Comparison of ENCODE assay signal across 30 cellular contexts in the genomic region with DNA sequence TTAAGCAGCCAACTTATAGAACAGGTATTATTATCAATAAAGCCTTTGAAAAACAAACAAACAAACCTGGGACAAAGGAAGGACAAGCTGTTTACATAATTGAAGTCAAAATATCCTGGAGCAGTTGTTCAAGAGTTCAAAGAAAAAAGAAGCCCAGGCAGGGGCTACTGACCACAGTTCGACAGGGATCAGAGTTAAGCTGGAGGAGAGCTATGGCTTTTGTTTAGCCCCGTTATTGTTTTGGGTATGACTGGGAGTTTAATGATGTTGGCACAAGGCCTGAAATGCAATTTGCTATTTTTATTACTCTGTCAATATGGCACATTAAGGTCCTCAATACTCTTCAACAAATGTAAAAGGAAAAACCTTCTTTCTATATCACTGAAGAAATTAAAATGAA.
DNase-seq lines count a peak whose midpoint lies in the region; ATAC-seq and TF ChIP-seq lines count a peak whose summit lies in the region.
"Had no signal": no experiment of that assay in that cellular context is flagged by ENCODE, and none has a peak within 500 bp of the region (broad histone marks: within the 10 kb centered on the region; RNA-seq: fewer than 3 reads in every experiment).

No MANE protein-coding gene starts in this region.

- H3K18ac ChIP-seq in neuronal stem cell (ENCODE audit: low read length), result no peak overlapping the region

- no peak overlapping the region for H4K91ac ChIP-seq in neuronal stem cell (ENCODE audit: low read depth, low read length, poor library complexity)

- H3K36me3 ChIP-seq in neuronal stem cell (replicated peaks in 1 of 2; ENCODE audit: control insufficient read depth in 2 of 2, insufficient read depth in 2 of 2, low read length in 2 of 2), result no peaks in the 10 kb centered on the region
- H3K36me3 ChIP-seq in gastroesophageal sphincter, result no peaks in the 10 kb centered on the region
- H3K36me3 ChIP-seq: colonic mucosa, WERI-Rb-1 had no signal

- H3K23ac ChIP-seq in neuronal stem cell (ENCODE audit: low read depth, low read length, poor library complexity), result no peak overlapping the region

- no peak overlapping the region for H2AK5ac ChIP-seq in neuronal stem cell (ENCODE audit: low read depth, low read length)

- no peak overlapping the region for H3K4me3 Mint-ChIP-seq in activated CD4-positive, alpha-beta memory T cell treated with anti-CD3 and anti-CD28 coated beads, Interleukin-2, amount 10 ng/mL, durations not matched to agents 7 days and 5 days
- H3K4me3 Mint-ChIP-seq: activated CD4-positive, alpha-beta T cell treated with anti-CD3 and anti-CD28 coated beads, Interleukin-2, amount 10 ng/mL, durations not matched to agents 24 days and 14 days; activated CD8-positive, alpha-beta memory T cell treated with anti-CD3 and anti-CD28 coated beads, Interleukin-2, amount 10 ng/mL, durations not matched to agents 7 days and 5 days; activated naive CD4-positive, alpha-beta T cell treated with anti-CD3 and anti-CD28 coated beads, Interleukin-2, amount 10 ng/mL, durations not matched to agents 7 days and 5 days; CD4-positive, alpha-beta memory T cell; effector memory CD8-positive, alpha-beta T cell; immature natural killer cell had no signal

- no peaks in the 10 kb centered on the region for H3K27me3 ChIP-seq in neuronal stem cell (ENCODE audit: control insufficient read depth in 3 of 3, insufficient read depth in 3 of 3, low read depth in 1 of 3, low read length in 3 of 3)
- no peaks in the 10 kb centered on the region for H3K27me3 ChIP-seq in gastroesophageal sphincter
- H3K27me3 ChIP-seq: colonic mucosa, foreskin keratinocyte had no signal

- H2BK15ac ChIP-seq in neuronal stem cell (ENCODE audit: low read length), result no peak overlapping the region

- no peak overlapping the region for H2BK120ac ChIP-seq in neuronal stem cell (ENCODE audit: low read depth, low read length)

- H3K4me1 Mint-ChIP-seq in activated CD4-positive, alpha-beta memory T cell treated with anti-CD3 and anti-CD28 coated beads, Interleukin-2, amount 10 ng/mL, durations not matched to agents 7 days and 5 days, result no peaks in the 10 kb centered on the region
- H3K4me1 Mint-ChIP-seq: activated CD4-positive, alpha-beta T cell treated with anti-CD3 and anti-CD28 coated beads, Interleukin-2, amount 10 ng/mL, durations not matched to agents 24 days and 14 days; activated CD8-positive, alpha-beta memory T cell treated with anti-CD3 and anti-CD28 coated beads, Interleukin-2, amount 10 ng/mL, durations not matched to agents 7 days and 5 days; activated naive CD4-positive, alpha-beta T cell treated with anti-CD3 and anti-CD28 coated beads, Interleukin-2, amount 10 ng/mL, durations not matched to agents 7 days and 5 days; CD4-positive, alpha-beta memory T cell; immature natural killer cell had no signal

- no peaks in the 10 kb centered on the region for H3K9me3 ChIP-seq in neuronal stem cell (replicated peaks in 1 of 2; ENCODE audit: control insufficient read depth in 2 of 2, insufficient read depth in 1 of 2, low read depth in 1 of 2, low read length in 2 of 2)
- H3K9me3 ChIP-seq in gastroesophageal sphincter, result no peaks in the 10 kb centered on the region
- H3K9me3 ChIP-seq: colonic mucosa had no signal

- TF ChIP-seq POLR2A in gastroesophageal sphincter (IDR thresholded peaks at IDR 0.05), result no peak

- H3K4ac ChIP-seq in neuronal stem cell (ENCODE audit: low read length), result no peak overlapping the region

- peak; percentile 18 for DNase-seq in DMS53 (lab: John Stamatoyannopoulos, UW)
- no peak for DNase-seq in DMS53 treated with DMSO at 0.1 percent for 48 hours (lab: John Stamatoyannopoulos, UW; ENCODE audit: unreplicated experiment)
- peak; percentile 39 for DNase-seq in NCI-H187 treated with DMSO at 0.1 percent for 48 hours (lab: John Stamatoyannopoulos, UW)
- DNase-seq in NCI-H446 (lab: John Stamatoyannopoulos, UW), result peak; percentile 32 to 66
- no peak for DNase-seq in neuronal stem cell (ENCODE audit: low spot score)
- DNase-seq in activated naive CD4-positive, alpha-beta T cell (lab: John Stamatoyannopoulos, UW), result no peak
- no peak for DNase-seq in activated CD4-positive, alpha-beta memory T cell treated with anti-CD3 and anti-CD28 coated beads, Interleukin-2, amount 10 ng/mL, durations not matched to agents 7 days and 5 days
- DNase-seq: 8988T; activated CD4-positive, alpha-beta T cell treated with anti-CD3 and anti-CD28 coated beads, Interleukin-2, amount 10 ng/mL, durations not matched to agents 24 days and 14 days; activated CD8-positive, alpha-beta memory T cell treated with anti-CD3 and anti-CD28 coated beads, Interleukin-2, amount 10 ng/mL, durations not matched to agents 7 days and 5 days; activated naive CD4-positive, alpha-beta T cell treated with anti-CD3 and anti-CD28 coated beads, Interleukin-2, amount 10 ng/mL, durations not matched to agents 7 days and 5 days; amygdala; CD4-positive, alpha-beta memory T cell; colonic mucosa; effector memory CD8-positive, alpha-beta T cell; EL; foreskin keratinocyte; hippocampal formation; immature natural killer cell; mesenchymal stem cell; NCI-H526; occipital lobe; retina; stimulated activated CD4-positive, alpha-beta T cell treated with anti-CD3 and anti-CD28 coated beads, Interleukin-2, amount 100 ng/mL, for 24 hours; T-helper 9 cell; WERI-Rb-1 had no signal

- POLR2A ChIA-PET in activated CD4-positive, alpha-beta memory T cell treated with anti-CD3 and anti-CD28 coated beads, Interleukin-2, amount 10 ng/mL, durations not matched to agents 7 days and 5 days (lab: Charles Lee), result no interaction called here

- no peaks in the 10 kb centered on the region for H3K27me3 Mint-ChIP-seq in activated CD4-positive, alpha-beta memory T cell treated with anti-CD3 and anti-CD28 coated beads, Interleukin-2, amount 10 ng/mL, durations not matched to agents 7 days and 5 days
- H3K27me3 Mint-ChIP-seq: activated CD4-positive, alpha-beta T cell treated with anti-CD3 and anti-CD28 coated beads, Interleukin-2, amount 10 ng/mL, durations not matched to agents 24 days and 14 days; activated CD8-positive, alpha-beta memory T cell treated with anti-CD3 and anti-CD28 coated beads, Interleukin-2, amount 10 ng/mL, durations not matched to agents 7 days and 5 days; activated naive CD4-positive, alpha-beta T cell treated with anti-CD3 and anti-CD28 coated beads, Interleukin-2, amount 10 ng/mL, durations not matched to agents 7 days and 5 days; CD4-positive, alpha-beta memory T cell; effector memory CD8-positive, alpha-beta T cell had no signal

- no peak overlapping the region for H3K27ac Mint-ChIP-seq in activated CD4-positive, alpha-beta memory T cell treated with anti-CD3 and anti-CD28 coated beads, Interleukin-2, amount 10 ng/mL, durations not matched to agents 7 days and 5 days
- H3K27ac Mint-ChIP-seq: activated CD4-positive, alpha-beta T cell treated with anti-CD3 and anti-CD28 coated beads, Interleukin-2, amount 10 ng/mL, durations not matched to agents 24 days and 14 days; activated CD8-positive, alpha-beta memory T cell treated with anti-CD3 and anti-CD28 coated beads, Interleukin-2, amount 10 ng/mL, durations not matched to agents 7 days and 5 days; activated naive CD4-positive, alpha-beta T cell treated with anti-CD3 and anti-CD28 coated beads, Interleukin-2, amount 10 ng/mL, durations not matched to agents 7 days and 5 days; CD4-positive, alpha-beta memory T cell; effector memory CD8-positive, alpha-beta T cell; immature natural killer cell had no signal

- H2AFZ ChIP-seq in neuronal stem cell (ENCODE audit: low read length), result peak overlapping the region; percentile 41

- no peak overlapping the region for H3K14ac ChIP-seq in neuronal stem cell (ENCODE audit: low read length)

- H2BK5ac ChIP-seq in neuronal stem cell (ENCODE audit: low read length), result no peak overlapping the region

- H3K4me3 ChIP-seq in neuronal stem cell (ENCODE audit: low read length in 2 of 2) (no peak overlapping the region), gastroesophageal sphincter (no peak overlapping the region)
- H3K4me3 ChIP-seq: colonic mucosa, smooth muscle cell had no signal

- no peaks in the 10 kb centered on the region for H3K36me3 Mint-ChIP-seq in activated CD4-positive, alpha-beta memory T cell treated with anti-CD3 and anti-CD28 coated beads, Interleukin-2, amount 10 ng/mL, durations not matched to agents 7 days and 5 days (ENCODE audit: low read depth)
- H3K36me3 Mint-ChIP-seq: activated CD8-positive, alpha-beta memory T cell treated with anti-CD3 and anti-CD28 coated beads, Interleukin-2, amount 10 ng/mL, durations not matched to agents 7 days and 5 days; activated naive CD4-positive, alpha-beta T cell treated with anti-CD3 and anti-CD28 coated beads, Interleukin-2, amount 10 ng/mL, durations not matched to agents 7 days and 5 days; CD4-positive, alpha-beta memory T cell; immature natural killer cell had no signal

- CTCF ChIA-PET in activated CD4-positive, alpha-beta memory T cell treated with anti-CD3 and anti-CD28 coated beads, Interleukin-2, amount 10 ng/mL, durations not matched to agents 7 days and 5 days (lab: Charles Lee), result no interaction called here

- H3K4me1 ChIP-seq in neuronal stem cell (ENCODE audit: control insufficient read depth in 2 of 2, insufficient read depth in 1 of 2, low read depth in 1 of 2, low read length in 2 of 2), result no peaks in the 10 kb centered on the region
- no peaks in the 10 kb centered on the region for H3K4me1 ChIP-seq in gastroesophageal sphincter
- H3K4me1 ChIP-seq: colonic mucosa, foreskin keratinocyte had no signal

- no peak overlapping the region for H3K4me2 ChIP-seq in neuronal stem cell (ENCODE audit: insufficient read depth, low read length, poor library complexity, severe bottlenecking)
- H3K4me2 ChIP-seq: smooth muscle cell had no signal

- ATAC-seq in gastroesophageal sphincter, result no peak
- ATAC-seq: activated CD8-positive, alpha-beta memory T cell treated with anti-CD3 and anti-CD28 coated beads, Interleukin-2, amount 10 ng/mL, durations not matched to agents 7 days and 5 days; effector memory CD8-positive, alpha-beta T cell; esophagus mucosa; foreskin keratinocyte had no signal

- H3K9me3 Mint-ChIP-seq in activated CD4-positive, alpha-beta memory T cell treated with anti-CD3 and anti-CD28 coated beads, Interleukin-2, amount 10 ng/mL, durations not matched to agents 7 days and 5 days, result no peaks in the 10 kb centered on the region
- H3K9me3 Mint-ChIP-seq: activated CD4-positive, alpha-beta T cell treated with anti-CD3 and anti-CD28 coated beads, Interleukin-2, amount 10 ng/mL, durations not matched to agents 24 days and 14 days; activated naive CD4-positive, alpha-beta T cell treated with anti-CD3 and anti-CD28 coated beads, Interleukin-2, amount 10 ng/mL, durations not matched to agents 7 days and 5 days; effector memory CD8-positive, alpha-beta T cell had no signal

- WGBS in neuronal stem cell (ENCODE audit: extremely low coverage in 2 of 2, insufficient read length in 2 of 2, insufficient replicate concordance in 1 of 2), 2 donors, result no CpG with 5 or more reads among the region's 2 CpGs
- WGBS in gastroesophageal sphincter (ENCODE audit: low coverage in 1 of 2), 2 donors, result 36 to 58% methylated on average over 2 of the region's 2 CpGs

- TF ChIP-seq EP300 in gastroesophageal sphincter (IDR thresholded peaks at IDR 0.05), result no peak

- no peak for TF ChIP-seq CTCF in gastroesophageal sphincter (IDR thresholded peaks at IDR 0.05)

- H3K9ac ChIP-seq in neuronal stem cell (ENCODE audit: low read depth, low read length, poor library complexity), result no peak overlapping the region

- no peak overlapping the region for H3K27ac ChIP-seq in neuronal stem cell (replicated peaks; ENCODE audit: low read length)
- no peak overlapping the region for H3K27ac ChIP-seq in gastroesophageal sphincter
- H3K27ac ChIP-seq: colonic mucosa, foreskin keratinocyte, RWPE1, WERI-Rb-1 had no signal

- no peak overlapping the region for H4K8ac ChIP-seq in neuronal stem cell (ENCODE audit: low read depth, low read length)

- no peaks in the 10 kb centered on the region for H3K79me1 ChIP-seq in neuronal stem cell (ENCODE audit: low read depth, low read length)

- H2BK12ac ChIP-seq in neuronal stem cell (ENCODE audit: low read length), result no peak overlapping the region

Comparison
In these comparisons a context has a peak if more than half of its experiments do, and no peak if none do; other contexts are left out.
1. DNase-seq: peak in DMS53 (single experiment), NCI-H187 treated with DMSO at 0.1 percent for 48 hours (single experiment) and NCI-H446 (2 of 2); none in DMS53 treated with DMSO at 0.1 percent for 48 hours (single experiment), neuronal stem cell (single experiment), activated naive CD4-positive, alpha-beta T cell (0 of 4) and activated CD4-positive, alpha-beta memory T cell treated with anti-CD3 and anti-CD28 coated beads, Interleukin-2, amount 10 ng/mL, durations not matched to agents 7 days and 5 days (single experiment).